8 cellular contexts compared by ENCODE assay signal in the genomic region with DNA sequence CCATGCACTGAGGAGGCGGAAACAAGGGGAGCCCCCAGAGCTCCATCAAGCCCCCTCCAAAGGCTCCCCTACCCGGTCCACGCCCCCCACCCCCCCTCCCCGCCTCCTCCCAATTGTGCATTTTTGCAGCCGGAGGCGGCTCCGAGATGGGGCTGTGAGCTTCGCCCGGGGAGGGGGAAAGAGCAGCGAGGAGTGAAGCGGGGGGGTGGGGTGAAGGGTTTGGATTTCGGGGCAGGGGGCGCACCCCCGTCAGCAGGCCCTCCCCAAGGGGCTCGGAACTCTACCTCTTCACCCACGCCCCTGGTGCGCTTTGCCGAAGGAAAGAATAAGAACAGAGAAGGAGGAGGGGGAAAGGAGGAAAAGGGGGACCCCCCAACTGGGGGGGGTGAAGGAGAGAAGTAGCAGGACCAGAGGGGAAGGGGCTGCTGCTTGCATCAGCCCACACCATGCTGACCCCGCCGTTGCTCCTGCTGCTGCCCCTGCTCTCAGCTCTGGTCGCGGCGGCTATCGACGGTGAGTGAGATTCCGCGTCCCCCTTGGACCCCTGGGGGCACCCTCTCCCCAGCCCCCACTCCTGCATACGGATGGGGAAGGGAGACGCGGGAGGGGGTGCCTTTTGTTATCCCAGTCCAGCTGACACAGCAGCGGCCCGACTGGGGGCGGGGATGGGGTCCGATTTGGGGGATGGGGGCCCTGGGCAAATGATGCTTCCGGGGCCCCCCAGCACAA. TPM values are rescaled to one million over a fixed set of nuclear protein-coding genes. Genes with fewer than 3 reads are reported as not detected.
DNase-seq lines count a peak whose midpoint lies in the region; ATAC-seq and TF ChIP-seq lines count a peak whose summit lies in the region.

No MANE protein-coding gene starts in this region.

- no peaks in the 10 kb centered on the region for H3K36me3 Mint-ChIP-seq in activated naive CD8-positive, alpha-beta T cell
- H3K36me3 Mint-ChIP-seq in activated naive CD8-positive, alpha-beta T cell treated with anti-CD3 and anti-CD28 coated beads, Interleukin-2, amount 50 U/mL, for 24 hours (ENCODE audit: low read depth), result no peaks in the 10 kb centered on the region
- H3K36me3 Mint-ChIP-seq in MCF 10A (ENCODE audit: insufficient read depth, unreplicated experiment) (no peaks in the 10 kb centered on the region), type B pancreatic cell (no peaks in the 10 kb centered on the region)
- H3K36me3 Mint-ChIP-seq in activated T-helper 1 cell treated with anti-CD3 and anti-CD28 coated beads, Interleukin-12 subunit alpha, Interleukin-12 subunit beta, Interleukin-2, Interleukin-4 antibody, amounts not matched to agents 30 ng/mL and 10 ng/mL and 1 ng/mL, durations not matched to agents 14 hours and 24 hours and 36 hours (ENCODE audit: low read depth), result peaks cover 3% of the 10 kb centered on the region

- no peaks in the 10 kb centered on the region for H3K36me3 ChIP-seq in lung (ENCODE audit: control insufficient read depth in 2 of 2, insufficient read depth in 2 of 2, low read length in 2 of 2)

- intact Hi-C loops in MCF 10A (cut with micrococcal nuclease), result no loop called here
- intact Hi-C loops in activated T-helper 1 cell treated with anti-CD3 and anti-CD28 coated beads, Interleukin-12 subunit alpha, Interleukin-12 subunit beta, Interleukin-2, Interleukin-4 antibody, amounts not matched to agents 30 ng/mL and 10 ng/mL and 1 ng/mL, durations not matched to agents 14 hours and 24 hours and 36 hours (cut with micrococcal nuclease), result no loop called here

- POLR2A ChIA-PET in MCF 10A (lab: Yijun Ruan, JAX), result interaction anchor here (0.6 to 6.5 kb wide), 19 partner anchors 8 to 419 kb away, joined by 3 to 111 read pairs (median 5); a partner anchor contains a TSS

- TF ChIP-seq CTCF in MCF 10A (IDR thresholded peaks at IDR 0.05; ENCODE audit: unreplicated experiment) (no peak), lung (IDR thresholded peaks at IDR 0.05; ENCODE audit: control extremely low read depth, extremely low read depth) (no peak), type B pancreatic cell (conservative IDR thresholded peaks at IDR 0.05) (no peak)

- peaks cover 18% of the 10 kb centered on the region for H3K4me1 Mint-ChIP-seq in activated naive CD8-positive, alpha-beta T cell (ENCODE audit: low read depth)
- peaks cover 11% of the 10 kb centered on the region for H3K4me1 Mint-ChIP-seq in activated naive CD8-positive, alpha-beta T cell treated with anti-CD3 and anti-CD28 coated beads, Interleukin-2, amount 50 U/mL, for 24 hours
- H3K4me1 Mint-ChIP-seq in MCF 10A (ENCODE audit: insufficient read depth, unreplicated experiment) (peaks cover 38% of the 10 kb centered on the region), type B pancreatic cell (ENCODE audit: unreplicated experiment) (peaks cover 56% of the 10 kb centered on the region)
- H3K4me1 Mint-ChIP-seq in activated T-helper 1 cell treated with anti-CD3 and anti-CD28 coated beads, Interleukin-12 subunit alpha, Interleukin-12 subunit beta, Interleukin-2, Interleukin-4 antibody, amounts not matched to agents 30 ng/mL and 10 ng/mL and 1 ng/mL, durations not matched to agents 14 hours and 24 hours and 36 hours (ENCODE audit: low read depth), result peaks cover 23% of the 10 kb centered on the region

- no peak for ATAC-seq in activated naive CD8-positive, alpha-beta T cell treated with anti-CD3 and anti-CD28 coated beads, Interleukin-2, amount 50 U/mL, for 24 hours
- no peak for ATAC-seq in lung (ENCODE audit: insufficient read depth, low FRiP score)
- ATAC-seq in GM19452 (IDR thresholded peaks at IDR 0.05; ENCODE audit: unreplicated experiment), result no peak

- DNase-seq in activated naive CD8-positive, alpha-beta T cell treated with anti-CD3 and anti-CD28 coated beads, Interleukin-2, amount 50 U/mL, for 24 hours, result no peak
- DNase-seq in MCF 10A (ENCODE audit: unreplicated experiment) (no peak), lung (ENCODE audit: low spot score) (no peak), type B pancreatic cell (ENCODE audit: extremely low spot score, unreplicated experiment) (no peak), mucosa of gallbladder (ENCODE audit: low spot score) (no peak)
- no peak for DNase-seq in activated T-helper 1 cell treated with anti-CD3 and anti-CD28 coated beads, Interleukin-12 subunit alpha, Interleukin-12 subunit beta, Interleukin-2, Interleukin-4 antibody, amounts not matched to agents 30 ng/mL and 10 ng/mL and 1 ng/mL, durations not matched to agents 14 hours and 24 hours and 36 hours (ENCODE audit: low spot score)

- no peaks in the 10 kb centered on the region for H3K9me3 Mint-ChIP-seq in activated naive CD8-positive, alpha-beta T cell (ENCODE audit: low read depth)
- H3K9me3 Mint-ChIP-seq in activated naive CD8-positive, alpha-beta T cell treated with anti-CD3 and anti-CD28 coated beads, Interleukin-2, amount 50 U/mL, for 24 hours, result no peaks in the 10 kb centered on the region
- H3K9me3 Mint-ChIP-seq in MCF 10A (ENCODE audit: unreplicated experiment) (no peaks in the 10 kb centered on the region), type B pancreatic cell (no peaks in the 10 kb centered on the region)
- H3K9me3 Mint-ChIP-seq in activated T-helper 1 cell treated with anti-CD3 and anti-CD28 coated beads, Interleukin-12 subunit alpha, Interleukin-12 subunit beta, Interleukin-2, Interleukin-4 antibody, amounts not matched to agents 30 ng/mL and 10 ng/mL and 1 ng/mL, durations not matched to agents 14 hours and 24 hours and 36 hours, result peaks cover 8% of the 10 kb centered on the region

- H3K27ac Mint-ChIP-seq in activated naive CD8-positive, alpha-beta T cell, result no peak overlapping the region
- no peak overlapping the region for H3K27ac Mint-ChIP-seq in activated naive CD8-positive, alpha-beta T cell treated with anti-CD3 and anti-CD28 coated beads, Interleukin-2, amount 50 U/mL, for 24 hours
- H3K27ac Mint-ChIP-seq in MCF 10A (ENCODE audit: low read depth, unreplicated experiment) (peak overlapping the region; percentile 77), type B pancreatic cell (peak overlapping the region; percentile 84)
- H3K27ac Mint-ChIP-seq in activated T-helper 1 cell treated with anti-CD3 and anti-CD28 coated beads, Interleukin-12 subunit alpha, Interleukin-12 subunit beta, Interleukin-2, Interleukin-4 antibody, amounts not matched to agents 30 ng/mL and 10 ng/mL and 1 ng/mL, durations not matched to agents 14 hours and 24 hours and 36 hours, result no peak overlapping the region

- no TSS peak for BruUV-seq in MCF 10A (replicated peaks; lab: Mats Ljungman, UMichigan)

- CTCF ChIA-PET in MCF 10A (lab: Yijun Ruan, JAX), result interaction anchor here (0.5 to 19.4 kb wide), 8 partner anchors 13 to 369 kb away, joined by 3 to 530 read pairs (median 3); no protein-coding TSS in a partner anchor

- peak overlapping the region; percentile 24 to 83 for H3K27ac ChIP-seq in lung (ENCODE audit: low read depth in 1 of 2, low read length in 1 of 2)

- no peaks in the 10 kb centered on the region for H3K27me3 ChIP-seq in lung (ENCODE audit: control insufficient read depth, insufficient read depth)

- H3K9me3 ChIP-seq in lung (ENCODE audit: control insufficient read depth in 2 of 2, insufficient read depth in 1 of 2, low read length in 1 of 2), result no peaks in the 10 kb centered on the region

- H3K27me3 Mint-ChIP-seq in activated naive CD8-positive, alpha-beta T cell, result no peaks in the 10 kb centered on the region
- peaks cover 19% of the 10 kb centered on the region for H3K27me3 Mint-ChIP-seq in activated naive CD8-positive, alpha-beta T cell treated with anti-CD3 and anti-CD28 coated beads, Interleukin-2, amount 50 U/mL, for 24 hours
- H3K27me3 Mint-ChIP-seq in MCF 10A (ENCODE audit: insufficient read depth, unreplicated experiment), result no peaks in the 10 kb centered on the region
- no peaks in the 10 kb centered on the region for H3K27me3 Mint-ChIP-seq in type B pancreatic cell
- peaks cover 52% of the 10 kb centered on the region for H3K27me3 Mint-ChIP-seq in activated T-helper 1 cell treated with anti-CD3 and anti-CD28 coated beads, Interleukin-12 subunit alpha, Interleukin-12 subunit beta, Interleukin-2, Interleukin-4 antibody, amounts not matched to agents 30 ng/mL and 10 ng/mL and 1 ng/mL, durations not matched to agents 14 hours and 24 hours and 36 hours (ENCODE audit: insufficient read depth)

- H3K4me3 Mint-ChIP-seq in activated naive CD8-positive, alpha-beta T cell, result peak overlapping the region; percentile 44
- no peak overlapping the region for H3K4me3 Mint-ChIP-seq in activated naive CD8-positive, alpha-beta T cell treated with anti-CD3 and anti-CD28 coated beads, Interleukin-2, amount 50 U/mL, for 24 hours
- peak overlapping the region; percentile 86 for H3K4me3 Mint-ChIP-seq in MCF 10A (ENCODE audit: unreplicated experiment)
- H3K4me3 Mint-ChIP-seq in type B pancreatic cell, result peak overlapping the region; percentile 92
- no peak overlapping the region for H3K4me3 Mint-ChIP-seq in activated T-helper 1 cell treated with anti-CD3 and anti-CD28 coated beads, Interleukin-12 subunit alpha, Interleukin-12 subunit beta, Interleukin-2, Interleukin-4 antibody, amounts not matched to agents 30 ng/mL and 10 ng/mL and 1 ng/mL, durations not matched to agents 14 hours and 24 hours and 36 hours

- WGBS in lung, 2 donors, result 6 to 8% methylated on average over 28 to 35 of the region's 35 CpGs

- H3K4me1 ChIP-seq in lung (ENCODE audit: control insufficient read depth in 2 of 2, insufficient read depth in 2 of 2, low read length in 2 of 2), result peaks cover 2 to 15% of the 10 kb centered on the region in 2 donors

- H3K4me3 ChIP-seq in lung, result peak overlapping the region; percentile 54

RNA-seq across cellular contexts. Expression of a gene that starts 0.4 kb away (rescaled TPM):
- 18.9 and 25.3 TPM in 2 replicates for total RNA-seq in MCF 10A (2022)
- total RNA-seq in lung, result 100 to 1,000 TPM; 166 to 338 TPM
- polyA plus RNA-seq in lung, result 10 to 100 TPM; 52.6 to 77.4 TPM
- total RNA-seq in type B pancreatic cell (ENCODE audit: low replicate concordance), result 96.4 and 138 TPM in 2 replicates
- total RNA-seq in mucosa of gallbladder, result 241 TPM
- 0.26 and 0.73 TPM in 2 replicates for total RNA-seq in activated T-helper 1 cell treated with anti-CD3 and anti-CD28 coated beads, Interleukin-12 subunit alpha, Interleukin-12 subunit beta, Interleukin-2, Interleukin-4 antibody, amounts not matched to agents 30 ng/mL and 10 ng/mL and 1 ng/mL, durations not matched to agents 14 hours and 24 hours and 36 hours

RNA-seq across cellular contexts. Expression of a gene that starts 17.5 kb away (rescaled TPM):
- total RNA-seq in MCF 10A (2022), result 99.7 and 122 TPM in 2 replicates
- total RNA-seq in lung, result 100 to 1,000 TPM; 118 to 216 TPM
- polyA plus RNA-seq in lung, result 100 to 1,000 TPM; 150 to 199 TPM
- 83.4 and 167 TPM in 2 replicates for total RNA-seq in type B pancreatic cell (ENCODE audit: low replicate concordance)
- total RNA-seq in mucosa of gallbladder, result 287 TPM
- total RNA-seq in activated T-helper 1 cell treated with anti-CD3 and anti-CD28 coated beads, Interleukin-12 subunit alpha, Interleukin-12 subunit beta, Interleukin-2, Interleukin-4 antibody, amounts not matched to agents 30 ng/mL and 10 ng/mL and 1 ng/mL, durations not matched to agents 14 hours and 24 hours and 36 hours, result 306 and 318 TPM in 2 replicates

RNA-seq across cellular contexts. Expression of a gene that starts 18.7 kb away (rescaled TPM):
- total RNA-seq in MCF 10A (2022), result not detected in 2 replicates
- total RNA-seq in lung, result not detected
- polyA plus RNA-seq in lung, result not detected
- not detected in 2 replicates for total RNA-seq in type B pancreatic cell (ENCODE audit: low replicate concordance)
- not detected for total RNA-seq in mucosa of gallbladder
- total RNA-seq in activated T-helper 1 cell treated with anti-CD3 and anti-CD28 coated beads, Interleukin-12 subunit alpha, Interleukin-12 subunit beta, Interleukin-2, Interleukin-4 antibody, amounts not matched to agents 30 ng/mL and 10 ng/mL and 1 ng/mL, durations not matched to agents 14 hours and 24 hours and 36 hours, result not detected in 2 replicates

RNA-seq across cellular contexts. Expression of a gene that starts 39.8 kb away (rescaled TPM):
- total RNA-seq in MCF 10A (2022) (25.8 and 30.6 TPM in 2 replicates), lung (10 to 100 TPM; 45.2 to 51.3 TPM), type B pancreatic cell (ENCODE audit: low replicate concordance) (48.3 and 49.7 TPM in 2 replicates), mucosa of gallbladder (21.4 TPM)
- 10 to 100 TPM; 16.7 to 32.5 TPM for polyA plus RNA-seq in lung
- 73.6 and 80.3 TPM in 2 replicates for total RNA-seq in activated T-helper 1 cell treated with anti-CD3 and anti-CD28 coated beads, Interleukin-12 subunit alpha, Interleukin-12 subunit beta, Interleukin-2, Interleukin-4 antibody, amounts not matched to agents 30 ng/mL and 10 ng/mL and 1 ng/mL, durations not matched to agents 14 hours and 24 hours and 36 hours

RNA-seq across cellular contexts. Expression of a gene that starts 50.1 kb away (rescaled TPM):
- total RNA-seq in MCF 10A (2022) (17.5 and 22.5 TPM in 2 replicates), lung (10 to 100 TPM; 10.6 to 14.3 TPM), type B pancreatic cell (ENCODE audit: low replicate concordance) (17.4 and 32.0 TPM in 2 replicates), mucosa of gallbladder (11.4 TPM)
- 1 to 10 TPM; 3.7 to 4.8 TPM for polyA plus RNA-seq in lung
- total RNA-seq in activated T-helper 1 cell treated with anti-CD3 and anti-CD28 coated beads, Interleukin-12 subunit alpha, Interleukin-12 subunit beta, Interleukin-2, Interleukin-4 antibody, amounts not matched to agents 30 ng/mL and 10 ng/mL and 1 ng/mL, durations not matched to agents 14 hours and 24 hours and 36 hours, result 70.2 and 71.7 TPM in 2 replicates

Comparison
In these comparisons a context has a peak if more than half of its experiments do, and no peak if none do; other contexts are left out.
1. H3K4me3 Mint-ChIP-seq: peak in activated naive CD8-positive, alpha-beta T cell (single experiment), MCF 10A (single experiment) and type B pancreatic cell (single experiment); none in activated naive CD8-positive, alpha-beta T cell treated with anti-CD3 and anti-CD28 coated beads, Interleukin-2, amount 50 U/mL, for 24 hours (single experiment) and activated T-helper 1 cell treated with anti-CD3 and anti-CD28 coated beads, Interleukin-12 subunit alpha, Interleukin-12 subunit beta, Interleukin-2, Interleukin-4 antibody, amounts not matched to agents 30 ng/mL and 10 ng/mL and 1 ng/mL, durations not matched to agents 14 hours and 24 hours and 36 hours (single experiment).
2. H3K27ac Mint-ChIP-seq: peak in MCF 10A (single experiment) and type B pancreatic cell (single experiment); none in activated naive CD8-positive, alpha-beta T cell (single experiment), activated naive CD8-positive, alpha-beta T cell treated with anti-CD3 and anti-CD28 coated beads, Interleukin-2, amount 50 U/mL, for 24 hours (single experiment) and activated T-helper 1 cell treated with anti-CD3 and anti-CD28 coated beads, Interleukin-12 subunit alpha, Interleukin-12 subunit beta, Interleukin-2, Interleukin-4 antibody, amounts not matched to agents 30 ng/mL and 10 ng/mL and 1 ng/mL, durations not matched to agents 14 hours and 24 hours and 36 hours (single experiment).
3. RNA of a gene that starts 0.4 kb away (total RNA-seq): 166 to 338 TPM in lung, 241 TPM in mucosa of gallbladder (single experiment), 96.4 to 138 TPM in type B pancreatic cell and 18.9 to 25.3 TPM in MCF 10A; 0.26 to 0.73 TPM in activated T-helper 1 cell treated with anti-CD3 and anti-CD28 coated beads, Interleukin-12 subunit alpha, Interleukin-12 subunit beta, Interleukin-2, Interleukin-4 antibody, amounts not matched to agents 30 ng/mL and 10 ng/mL and 1 ng/mL, durations not matched to agents 14 hours and 24 hours and 36 hours; every median in the first group is over 10 times any median in the second.